In genomic region chr10:54096892-54097291, GRCh38 we compare ENCODE assay signal across 1 cellular context.
TF ChIP-seq lines count a peak whose summit lies in the region.

No MANE protein-coding gene starts in this region.

TF ChIP-seq in HepG2, 621 proteins besides CTCF, POLR2A, EP300 and RAD21 (continued from another document):
- TF ChIP-seq E2F5 (CRISPR knock-in tag; conservative IDR thresholded peaks at IDR 0.05): no peak
- no peak for TF ChIP-seq ZNF556 (CRISPR knock-in tag; IDR thresholded peaks at IDR 0.05; ENCODE audit: borderline replicate concordance)
- peak; percentile 63 for TF ChIP-seq MAFF (IDR thresholded peaks at IDR 0.05; ENCODE audit: low read depth, low read length)
